ENCODE assay signal across 36 cellular contexts in genomic region chr12:56980268-56980667, GRCh38. TPM values are rescaled to one million over a fixed set of nuclear protein-coding genes. Genes with fewer than 3 reads are reported as not detected.
"Had no signal": no experiment of that assay in that cellular context is flagged by ENCODE, and none has a peak within 500 bp of the region (broad histone marks: within the 10 kb centered on the region; RNA-seq: fewer than 3 reads in every experiment).

No MANE protein-coding gene starts in this region.

- H3K27ac ChIP-seq: adrenal gland, ascending aorta, epithelial cell of prostate, gastroesophageal sphincter, parathyroid adenoma, right atrium auricular region, stomach, thyroid gland, upper lobe of right lung had no signal

- H3K4me3 ChIP-seq: adrenal gland, ascending aorta, gastroesophageal sphincter, right atrium auricular region, smooth muscle cell, stomach, thyroid gland, upper lobe of right lung had no signal

- H3K9ac ChIP-seq: parathyroid adenoma had no signal

- H3K36me3 Mint-ChIP-seq: activated naive CD8-positive, alpha-beta T cell treated with anti-CD3 and anti-CD28 coated beads for 36 hours; stimulated activated naive B cell treated with anti-CD40 and anti-IgM and Interleukin-4, amounts not matched to agents 10 μg/mL and 1 μg/mL and 100 μg/mL, for 72 hours had no signal

- H3K27me3 ChIP-seq: adrenal gland, ascending aorta, gastroesophageal sphincter, right atrium auricular region, stomach, thyroid gland, upper lobe of right lung had no signal

- H3K4me1 ChIP-seq: adrenal gland, ascending aorta, gastroesophageal sphincter, parathyroid adenoma, right atrium auricular region, stomach, thyroid gland, upper lobe of right lung had no signal

- H3K4me3 Mint-ChIP-seq: activated B cell treated with CpG ODN at 0.5 μM for 24 hours; activated CD4-positive, alpha-beta T cell treated with anti-CD3 and anti-CD28 coated beads for 36 hours; activated CD8-positive, alpha-beta T cell treated with anti-CD3 and anti-CD28 coated beads, Interleukin-2, amount 10 ng/mL, durations not matched to agents 7 days and 5 days; activated naive CD8-positive, alpha-beta T cell treated with anti-CD3 and anti-CD28 coated beads for 36 hours; activated T-cell treated with anti-CD3 and anti-CD28 coated beads, Interleukin-2, amount 50 U/mL, for 72 hours; brain; naive thymus-derived CD4-positive, alpha-beta T cell; stimulated activated naive B cell treated with anti-CD40 and anti-IgM and Interleukin-4, amounts not matched to agents 10 μg/mL and 1 μg/mL and 100 μg/mL, for 72 hours; T-cell; T-helper 2 cell treated with Interferon-gamma antibody and Interleukin-4, amounts not matched to agents 5 μg/mL and 100 μg/mL, for 36 hours had no signal

- H3K27me3 Mint-ChIP-seq: activated B cell treated with CpG ODN at 0.5 μM for 24 hours; activated CD4-positive, alpha-beta T cell treated with anti-CD3 and anti-CD28 coated beads for 36 hours; activated naive CD8-positive, alpha-beta T cell treated with anti-CD3 and anti-CD28 coated beads for 36 hours; stimulated activated naive B cell treated with anti-CD40 and anti-IgM and Interleukin-4, amounts not matched to agents 10 μg/mL and 1 μg/mL and 100 μg/mL, for 72 hours; T-cell had no signal

- H3K4me1 Mint-ChIP-seq: activated B cell treated with CpG ODN at 0.5 μM for 24 hours; activated CD4-positive, alpha-beta T cell treated with anti-CD3 and anti-CD28 coated beads for 36 hours; activated naive CD8-positive, alpha-beta T cell treated with anti-CD3 and anti-CD28 coated beads for 36 hours; brain; stimulated activated naive B cell treated with anti-CD40 and anti-IgM and Interleukin-4, amounts not matched to agents 10 μg/mL and 1 μg/mL and 100 μg/mL, for 72 hours; T-cell had no signal

- ATAC-seq: activated CD4-positive, alpha-beta T cell treated with anti-CD3 and anti-CD28 coated beads for 36 hours; activated CD8-positive, alpha-beta T cell treated with anti-CD3 and anti-CD28 coated beads, Interleukin-2, amount 10 ng/mL, durations not matched to agents 7 days and 5 days; activated T-cell treated with anti-CD3 and anti-CD28 coated beads, Interleukin-2, amount 50 U/mL, for 72 hours; gastroesophageal sphincter; left colon; naive thymus-derived CD4-positive, alpha-beta T cell; stimulated activated naive B cell treated with anti-CD40 and anti-IgM and Interleukin-4, amounts not matched to agents 10 μg/mL and 1 μg/mL and 100 μg/mL, for 72 hours; T-cell; upper lobe of right lung had no signal

- H3K9me3 ChIP-seq: adrenal gland, ascending aorta, gastroesophageal sphincter, right atrium auricular region, stomach, thyroid gland, upper lobe of right lung had no signal

- H3K79me2 ChIP-seq: parathyroid adenoma had no signal

- H3K27ac Mint-ChIP-seq: activated B cell treated with CpG ODN at 0.5 μM for 24 hours; activated CD4-positive, alpha-beta T cell treated with anti-CD3 and anti-CD28 coated beads for 36 hours; activated CD8-positive, alpha-beta T cell treated with anti-CD3 and anti-CD28 coated beads, Interleukin-2, amount 10 ng/mL, durations not matched to agents 7 days and 5 days; activated naive CD8-positive, alpha-beta T cell treated with anti-CD3 and anti-CD28 coated beads for 36 hours; activated T-cell treated with anti-CD3 and anti-CD28 coated beads, Interleukin-2, amount 50 U/mL, for 72 hours; brain; stimulated activated naive B cell treated with anti-CD40 and anti-IgM and Interleukin-4, amounts not matched to agents 10 μg/mL and 1 μg/mL and 100 μg/mL, for 72 hours; T-cell; T-helper 2 cell treated with Interferon-gamma antibody and Interleukin-4, amounts not matched to agents 5 μg/mL and 100 μg/mL, for 36 hours had no signal

- H3K9me3 Mint-ChIP-seq: T-cell; T-helper 2 cell treated with Interferon-gamma antibody and Interleukin-4, amounts not matched to agents 5 μg/mL and 100 μg/mL, for 36 hours had no signal

- DNase-seq: activated B cell treated with CpG ODN at 0.5 μM for 24 hours; activated CD4-positive, alpha-beta T cell treated with anti-CD3 and anti-CD28 coated beads for 36 hours; activated CD8-positive, alpha-beta T cell treated with anti-CD3 and anti-CD28 coated beads, Interleukin-2, amount 10 ng/mL, durations not matched to agents 7 days and 5 days; activated naive CD4-positive, alpha-beta T cell treated with Interleukin-2 at 50 U/mL for 16 hours; activated naive CD8-positive, alpha-beta T cell treated with anti-CD3 and anti-CD28 coated beads for 36 hours; activated T-cell treated with anti-CD3 and anti-CD28 coated beads for 4 hours; activated T-cell treated with anti-CD3 and anti-CD28 coated beads, Interleukin-2, amount 50 U/mL, for 72 hours; adrenal gland; caudate nucleus; cortex of kidney; hippocampal formation; kidney; left colon; midbrain; naive thymus-derived CD4-positive, alpha-beta T cell; stimulated activated CD4-positive, alpha-beta T cell treated with anti-CD3 and anti-CD28 coated beads, Interleukin-1b, Interleukin-23, amount 100 ng/mL, for 48 hours; stimulated activated CD4-positive, alpha-beta T cell treated with anti-CD3 and anti-CD28 coated beads, Interleukin-4, amount 100 ng/mL, for 4 hours; stimulated activated CD8-positive, alpha-beta memory T cell treated with anti-CD3 and anti-CD28 coated beads, Interleukin-4, amount 100 ng/mL, for 48 hours; stimulated activated naive B cell treated with anti-CD40 and anti-IgM and Interleukin-4, amounts not matched to agents 10 μg/mL and 1 μg/mL and 100 μg/mL, for 72 hours; stomach; T-cell; thyroid gland; upper lobe of right lung had no signal

- H3K4me2 ChIP-seq: smooth muscle cell had no signal

- H3K36me3 ChIP-seq: adrenal gland, ascending aorta, gastroesophageal sphincter, right atrium auricular region, stomach, thyroid gland, upper lobe of right lung had no signal

- H2AFZ ChIP-seq: parathyroid adenoma had no signal

RNA-seq across cellular contexts. Expression of gene RDH16, which starts 22.9 kb away (rescaled TPM):
- total RNA-seq: chondrocyte had no signal

RNA-seq across cellular contexts. Expression of gene TAC3, which starts 36.1 kb away (rescaled TPM):
- total RNA-seq: activated B cell treated with CpG ODN at 0.5 μM for 24 hours; activated CD8-positive, alpha-beta T cell treated with anti-CD3 and anti-CD28 coated beads, Interleukin-2, amount 10 ng/mL, durations not matched to agents 7 days and 5 days; ascending aorta; chondrocyte; gastroesophageal sphincter; kidney; liver; pulmonary artery endothelial cell; right atrium auricular region; thyroid gland; upper lobe of right lung had no signal

RNA-seq across cellular contexts. Expression of gene SDR9C7, which starts 46.1 kb away (rescaled TPM):
- total RNA-seq: activated B cell treated with CpG ODN at 0.5 μM for 24 hours; activated CD4-positive, alpha-beta T cell treated with anti-CD3 and anti-CD28 coated beads for 36 hours; activated CD8-positive, alpha-beta T cell treated with anti-CD3 and anti-CD28 coated beads, Interleukin-2, amount 10 ng/mL, durations not matched to agents 7 days and 5 days; activated naive CD8-positive, alpha-beta T cell treated with anti-CD3 and anti-CD28 coated beads for 36 hours; adrenal gland; ascending aorta; chondrocyte; fibroblast of lung; fibroblast of villous mesenchyme; gastroesophageal sphincter; kidney; left colon; liver; naive thymus-derived CD4-positive, alpha-beta T cell; pulmonary artery endothelial cell; stomach; T-cell; thyroid gland; upper lobe of right lung had no signal
